21 cellular contexts compared by ENCODE assay signal in genomic region chr4:81663368-81663767, GRCh38.
"Had no signal": no experiment of that assay in that cellular context is flagged by ENCODE, and none has a peak within 500 bp of the region (broad histone marks: within the 10 kb centered on the region; RNA-seq: fewer than 3 reads in every experiment).

No MANE protein-coding gene starts in this region.

- H3K4me3 ChIP-seq: K562 had no signal

- H3K27me3 ChIP-seq: brain microvascular endothelial cell had no signal

- H3K27ac ChIP-seq: brain microvascular endothelial cell had no signal

- H3K36me3 Mint-ChIP-seq: activated CD8-positive, alpha-beta memory T cell treated with anti-CD3 and anti-CD28 coated beads, Interleukin-2, amount 10 ng/mL, durations not matched to agents 7 days and 5 days had no signal

- H3K27ac Mint-ChIP-seq: activated B cell treated with CpG ODN at 0.5 μM for 24 hours; activated CD4-positive, alpha-beta T cell treated with anti-CD3 and anti-CD28 coated beads, Interleukin-2, amount 10 ng/mL, durations not matched to agents 24 days and 14 days; activated CD8-positive, alpha-beta memory T cell treated with anti-CD3 and anti-CD28 coated beads, Interleukin-2, amount 10 ng/mL, durations not matched to agents 7 days and 5 days; activated naive CD4-positive, alpha-beta T cell treated with anti-CD3 and anti-CD28 coated beads, Interleukin-2, amount 50 U/mL, for 72 hours; activated T-cell treated with anti-CD3 and anti-CD28 coated beads, Interleukin-2, amount 50 U/mL, for 24 hours; activated T-helper 1 cell treated with anti-CD3 and anti-CD28 coated beads, Interleukin-12 subunit alpha, Interleukin-12 subunit beta, Interleukin-2, Interleukin-4 antibody, amounts not matched to agents 30 ng/mL and 10 ng/mL and 1 ng/mL, durations not matched to agents 14 hours and 24 hours and 36 hours; T-helper 17 cell had no signal

- H3K9me3 Mint-ChIP-seq: activated B cell treated with CpG ODN at 0.5 μM for 24 hours had no signal

- H3K4me1 Mint-ChIP-seq: activated B cell treated with CpG ODN at 0.5 μM for 24 hours; activated CD8-positive, alpha-beta memory T cell treated with anti-CD3 and anti-CD28 coated beads, Interleukin-2, amount 10 ng/mL, durations not matched to agents 7 days and 5 days; T-helper 17 cell had no signal

- H3K4me3 Mint-ChIP-seq: activated B cell treated with CpG ODN at 0.5 μM for 24 hours; activated CD4-positive, alpha-beta T cell treated with anti-CD3 and anti-CD28 coated beads, Interleukin-2, amount 10 ng/mL, durations not matched to agents 24 days and 14 days; activated CD8-positive, alpha-beta memory T cell treated with anti-CD3 and anti-CD28 coated beads, Interleukin-2, amount 10 ng/mL, durations not matched to agents 7 days and 5 days; activated T-cell treated with anti-CD3 and anti-CD28 coated beads, Interleukin-2, amount 50 U/mL, for 24 hours; activated T-helper 1 cell treated with anti-CD3 and anti-CD28 coated beads, Interleukin-12 subunit alpha, Interleukin-12 subunit beta, Interleukin-2, Interleukin-4 antibody, amounts not matched to agents 30 ng/mL and 10 ng/mL and 1 ng/mL, durations not matched to agents 14 hours and 24 hours and 36 hours; T-helper 17 cell had no signal

- H3K27me3 Mint-ChIP-seq: activated B cell treated with CpG ODN at 0.5 μM for 24 hours; activated CD4-positive, alpha-beta T cell treated with anti-CD3 and anti-CD28 coated beads, Interleukin-2, amount 10 ng/mL, durations not matched to agents 24 days and 14 days; activated CD8-positive, alpha-beta memory T cell treated with anti-CD3 and anti-CD28 coated beads, Interleukin-2, amount 10 ng/mL, durations not matched to agents 7 days and 5 days; activated T-cell treated with anti-CD3 and anti-CD28 coated beads, Interleukin-2, amount 50 U/mL, for 24 hours had no signal

- ATAC-seq: activated CD8-positive, alpha-beta memory T cell treated with anti-CD3 and anti-CD28 coated beads, Interleukin-2, amount 10 ng/mL, durations not matched to agents 7 days and 5 days; activated naive CD4-positive, alpha-beta T cell treated with anti-CD3 and anti-CD28 coated beads, Interleukin-2, amount 50 U/mL, for 72 hours; K562; PC-3; T-helper 17 cell had no signal

- H3K36me3 ChIP-seq: brain microvascular endothelial cell had no signal

- DNase-seq: activated B cell treated with CpG ODN at 0.5 μM for 24 hours; activated CD4-positive, alpha-beta T cell treated with anti-CD3 and anti-CD28 coated beads for 1 hour; activated CD4-positive, alpha-beta T cell treated with anti-CD3 and anti-CD28 coated beads, Interleukin-2, amount 10 ng/mL, durations not matched to agents 24 days and 14 days; activated CD4-positive, alpha-beta T cell treated with anti-CD3 and anti-CD28 coated beads, Interleukin-2, amount 50 U/mL, for 48 hours; activated CD8-positive, alpha-beta memory T cell treated with anti-CD3 and anti-CD28 coated beads, Interleukin-2, amount 10 ng/mL, durations not matched to agents 7 days and 5 days; activated effector memory CD4-positive, alpha-beta T cell treated with anti-CD3 and anti-CD28 coated beads, Interleukin-2, amount 50 U/mL, for 16 hours; activated naive CD4-positive, alpha-beta T cell treated with Interleukin-2 at 50 U/mL for 16 hours; activated T-cell treated with anti-CD3 and anti-CD28 coated beads, Interleukin-2, amount 50 U/mL, for 24 hours; brain microvascular endothelial cell; Kasumi-1; NCI-H1436 treated with DMSO at 0.1 percent for 48 hours; NCI-H187; NCI-H2081; NK-92 treated with Interleukin-12 subunit alpha and Interleukin-12 subunit beta, amount 100 ng/mL, for 24 hours; SHP77 treated with DMSO at 0.1 percent for 48 hours; T-helper 17 cell; T-helper 9 cell had no signal
